8 cellular contexts compared by ENCODE assay signal in genomic region chr16:4846503-4846900, GRCh38. TPM values are rescaled to one million over a fixed set of nuclear protein-coding genes. Genes with fewer than 3 reads are reported as not detected.
DNase-seq lines count a peak whose midpoint lies in the region; ATAC-seq, FAIRE-seq and TF ChIP-seq lines count a peak whose summit lies in the region.

No MANE protein-coding gene starts in this region.

- no peaks in the 10 kb centered on the region for H3K36me3 ChIP-seq in breast epithelium
- H3K36me3 ChIP-seq in small intestine (ENCODE audit: control insufficient read depth in 2 of 2, insufficient read depth in 2 of 2, low read length in 2 of 2): peaks cover 7 to 10% of the 10 kb centered on the region in 2 donors

- WGBS in small intestine, 3 donors: 0 to 1% (median 0%) methylated on average over 27 of the region's 27 CpGs

- peak; percentile 24 for DNase-seq in activated naive CD4-positive, alpha-beta T cell treated with Interleukin-2 at 50 U/mL for 16 hours
- no peak for DNase-seq in activated naive CD4-positive, alpha-beta T cell (lab: John Stamatoyannopoulos, UW)
- DNase-seq in RPMI7951 (ENCODE audit: low read depth) (peak; percentile 63), breast epithelium (ENCODE audit: low spot score in 2 of 2) (peak in 1 of 2 donors; percentile 41), iris pigment epithelial cell (ENCODE audit: low read depth) (peak; percentile 68), small intestine (peak; percentile 61), OCI-M2 (lab: John Stamatoyannopoulos, UW; ENCODE audit: unreplicated experiment) (no peak)

- H3K4me1 ChIP-seq in breast epithelium (peaks cover 0 to 13% of the 10 kb centered on the region in 2 donors), small intestine (ENCODE audit: control insufficient read depth in 2 of 2, insufficient read depth in 1 of 2, low read depth in 1 of 2, low read length in 1 of 2) (peaks cover 2 to 15% of the 10 kb centered on the region in 2 donors)

- H3K27me3 ChIP-seq in breast epithelium (no peaks in the 10 kb centered on the region), small intestine (ENCODE audit: control insufficient read depth in 2 of 2, insufficient read depth in 2 of 2, low read length in 2 of 2) (no peaks in the 10 kb centered on the region)

- no peak for TF ChIP-seq CTCF in breast epithelium (IDR thresholded peaks at IDR 0.05)

- H3K27ac ChIP-seq in breast epithelium (peak overlapping the region; percentile 94 to 96), small intestine (ENCODE audit: low read depth in 1 of 2, low read length in 1 of 2) (peak overlapping the region; percentile 87 to 94)

- H3K4me3 ChIP-seq in breast epithelium: peak overlapping the region; percentile 94 to 100 (median 96)
- peak overlapping the region; percentile 91 to 99 for H3K4me3 ChIP-seq in small intestine (ENCODE audit: low read depth in 1 of 2, low read length in 2 of 2)

- H3K9me3 ChIP-seq in breast epithelium: no peaks in the 10 kb centered on the region
- H3K9me3 ChIP-seq in small intestine (ENCODE audit: control insufficient read depth, low read depth): no peaks in the 10 kb centered on the region

- no peak for TF ChIP-seq POLR2A in breast epithelium (IDR thresholded peaks at IDR 0.05)

- no peak for FAIRE-seq in small intestine (lab: Jason Lieb, UNC)

- ATAC-seq in HG02973 (IDR thresholded peaks at IDR 0.05; ENCODE audit: unreplicated experiment): peak; percentile 11

- intact Hi-C loops in breast epithelium (cut with DNase I; ENCODE audit: low total_unique reads): loop anchor here (2.0 kb wide), 1 partner anchor 52 kb away; no protein-coding TSS in a partner anchor

RNA-seq across cellular contexts. Expression of gene GLYR1, which starts 0.6 kb away (rescaled TPM):
- 17.8 and 21.4 TPM in 2 replicates for total RNA-seq in RPMI7951 (2014; rRNA removed; shearing (Covaris generic))
- 10 to 100 TPM; 57.2 to 79.0 (median 58.1) TPM for total RNA-seq in breast epithelium
- polyA plus RNA-seq in small intestine: 10 to 100 TPM; 43.0 to 66.9 (median 60.2) TPM

RNA-seq across cellular contexts. Expression of gene UBN1, which starts 0.8 kb away (rescaled TPM):
- 16.5 and 19.7 TPM in 2 replicates for total RNA-seq in RPMI7951 (2014; rRNA removed; shearing (Covaris generic))
- total RNA-seq in breast epithelium: 10 to 100 TPM; 28.8 to 32.8 (median 29.1) TPM
- 10 to 100 TPM; 12.3 to 19.8 (median 13.8) TPM for polyA plus RNA-seq in small intestine

RNA-seq across cellular contexts. Expression of gene ROGDI, which starts 44.1 kb away (rescaled TPM):
- 13.1 and 16.9 TPM in 2 replicates for total RNA-seq in RPMI7951 (2014; rRNA removed; shearing (Covaris generic))
- total RNA-seq in breast epithelium: 10 to 100 TPM in 2 of 3 donors, 1 to 10 TPM in 1; 6.6 to 23.3 (median 21.2) TPM
- 10 to 100 TPM; 28.6 to 84.1 (median 31.0) TPM for polyA plus RNA-seq in small intestine

RNA-seq across cellular contexts. Expression of gene SMIM22, which starts 51.3 kb away (rescaled TPM):
- total RNA-seq in RPMI7951 (2014; rRNA removed; shearing (Covaris generic)): not detected in 2 replicates
- total RNA-seq in breast epithelium: 10 to 100 TPM in 2 of 3 donors, not detected in 1; 49.0 to 58.7 TPM
- polyA plus RNA-seq in small intestine: 1,000 to 10,000 TPM in 1 of 3 donors, 100 to 1,000 TPM in 2; 603 to 1,710 (median 839) TPM

RNA-seq across cellular contexts. Expression of gene SEPTIN12, which starts 58.4 kb away (rescaled TPM):
- total RNA-seq in RPMI7951 (2014; rRNA removed; shearing (Covaris generic)): not detected in 2 replicates
- not detected for total RNA-seq in breast epithelium
- not detected for polyA plus RNA-seq in small intestine

Comparison
In these comparisons a context has a peak if more than half of its experiments do, and no peak if none do; other contexts are left out.
1. DNase-seq: peak in activated naive CD4-positive, alpha-beta T cell treated with Interleukin-2 at 50 U/mL for 16 hours (single experiment), RPMI7951 (single experiment), iris pigment epithelial cell (single experiment) and small intestine (single experiment); none in activated naive CD4-positive, alpha-beta T cell (0 of 4) and OCI-M2 (single experiment).